ENCODE assay signal across 13 cellular contexts in the genomic region with DNA sequence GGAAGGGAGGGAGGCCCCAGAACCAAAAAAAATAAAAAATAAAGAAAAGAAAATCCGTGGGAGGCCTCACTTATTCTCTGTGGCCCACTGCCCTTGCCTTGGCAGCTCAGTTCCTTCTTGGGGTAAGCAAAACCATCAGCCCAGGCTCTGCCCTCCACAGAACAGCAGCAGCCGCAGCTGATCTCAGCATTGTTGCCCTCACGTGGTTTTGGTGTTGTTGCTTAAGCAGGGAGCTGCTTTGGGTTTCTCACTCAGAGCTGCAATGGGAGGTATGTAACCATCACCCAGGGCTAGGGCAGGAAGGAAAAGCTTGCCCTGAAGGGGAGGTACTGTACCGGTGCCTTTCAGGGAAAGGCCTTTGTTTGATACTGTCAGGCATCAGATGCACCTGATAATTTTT.
DNase-seq lines count a peak whose midpoint lies in the region; ATAC-seq and TF ChIP-seq lines count a peak whose summit lies in the region.
"Had no signal": no experiment of that assay in that cellular context is flagged by ENCODE, and none has a peak within 500 bp of the region (broad histone marks: within the 10 kb centered on the region; RNA-seq: fewer than 3 reads in every experiment).

No MANE protein-coding gene starts in this region.

- CTCF ChIA-PET in WTC11 (lab: Charles Lee): interaction anchor here (0.8 to 1.2 kb wide), 3 partner anchors 131 to 352 kb away, joined by 3 to 7 read pairs (median 3); no protein-coding TSS in a partner anchor

- TF ChIP-seq CTCF in WTC11 (IDR thresholded peaks at IDR 0.05): no peak

- H3K9me3 Mint-ChIP-seq in WTC11: peaks cover 20% of the 10 kb centered on the region

- DNase-seq in ELF-1 (ENCODE audit: low read depth, low spot score): peak; percentile 80
- DNase-seq in WTC11 (ENCODE audit: low spot score): no peak
- DNase-seq in left ventricle myocardium superior: peak; percentile 36
- DNase-seq in pons (ENCODE audit: low spot score): peak; percentile 38
- DNase-seq in NCI-H146 treated with DMSO at 0.1 percent for 48 hours (lab: John Stamatoyannopoulos, UW; ENCODE audit: unreplicated experiment): no peak
- DNase-seq in NCI-H1092 treated with DMSO at 0.1 percent for 48 hours (lab: John Stamatoyannopoulos, UW): no peak
- no peak for DNase-seq in NCI-H510A (lab: John Stamatoyannopoulos, UW)
- DNase-seq: GF-D8; NCI-H2227 treated with DMSO at 0.1 percent for 48 hours; stimulated activated CD4-positive, alpha-beta T cell treated with anti-CD3 and anti-CD28 coated beads, Interleukin-4, amount 100 ng/mL, for 24 hours; stimulated activated naive CD4-positive, alpha-beta T cell treated with Interleukin-2 at 50 U/mL for 16 hours had no signal

- H3K27me3 Mint-ChIP-seq in WTC11 (ENCODE audit: low read depth): no peaks in the 10 kb centered on the region; the same call in 1 of the 2 replicates
- H3K27me3 Mint-ChIP-seq: activated naive CD8-positive, alpha-beta T cell had no signal

- no peak overlapping the region for H3K27ac Mint-ChIP-seq in WTC11
- H3K27ac Mint-ChIP-seq: activated naive CD8-positive, alpha-beta T cell had no signal

- no peak overlapping the region for H3K4me3 Mint-ChIP-seq in WTC11
- H3K4me3 Mint-ChIP-seq: activated naive CD8-positive, alpha-beta T cell had no signal

- POLR2A ChIA-PET in WTC11 (lab: Charles Lee): interaction anchor here (0.5 kb wide), 1 partner anchor 43 kb away, joined by 4 read pairs; no protein-coding TSS in a partner anchor

- H3K4me1 Mint-ChIP-seq in WTC11: peaks cover 25% of the 10 kb centered on the region

- H3K36me3 Mint-ChIP-seq in WTC11: peaks cover 6% of the 10 kb centered on the region; the same call in 1 of the 2 replicates
- H3K36me3 Mint-ChIP-seq: activated naive CD8-positive, alpha-beta T cell had no signal

- intact Hi-C loops in left ventricle myocardium superior (cut with micrococcal nuclease): no loop called here

- ATAC-seq in WTC11 (peak; percentile 81), left ventricle myocardium superior (peak; percentile 51), HG03460 (IDR thresholded peaks at IDR 0.05; ENCODE audit: unreplicated experiment) (no peak)

TF ChIP-seq in WTC11, 78 proteins besides CTCF, POLR2A, EP300 and RAD21:
- peak; percentile 50; the same call in 1 of the 2 replicates for TF ChIP-seq USF1 (CRISPR knock-in tag; IDR thresholded peaks at IDR 0.05)
- TF ChIP-seq ZNF317 (CRISPR knock-in tag; IDR thresholded peaks at IDR 0.05; ENCODE audit: borderline replicate concordance, low read depth): no peak
- TF ChIP-seq, protein P1, sequence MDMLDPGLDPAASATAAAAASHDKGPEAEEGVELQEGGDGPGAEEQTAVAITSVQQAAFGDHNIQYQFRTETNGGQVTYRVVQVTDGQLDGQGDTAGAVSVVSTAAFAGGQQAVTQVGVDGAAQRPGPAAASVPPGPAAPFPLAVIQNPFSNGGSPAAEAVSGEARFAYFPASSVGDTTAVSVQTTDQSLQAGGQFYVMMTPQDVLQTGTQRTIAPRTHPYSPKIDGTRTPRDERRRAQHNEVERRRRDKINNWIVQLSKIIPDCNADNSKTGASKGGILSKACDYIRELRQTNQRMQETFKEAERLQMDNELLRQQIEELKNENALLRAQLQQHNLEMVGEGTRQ (CRISPR knock-in tag; IDR thresholded peaks at IDR 0.05): peak; percentile 73

Comparison
In these comparisons a context has a peak if more than half of its experiments do, and no peak if none do; other contexts are left out.
1. DNase-seq: peak in ELF-1 (single experiment), left ventricle myocardium superior (single experiment) and pons (single experiment); none in WTC11 (single experiment), NCI-H146 treated with DMSO at 0.1 percent for 48 hours (single experiment), NCI-H1092 treated with DMSO at 0.1 percent for 48 hours (single experiment) and NCI-H510A (single experiment).